Comparison of ENCODE assay signal across 14 cellular contexts in genomic region chr9:69519470-69520240, GRCh38.
DNase-seq lines count a peak whose midpoint lies in the region; ATAC-seq, FAIRE-seq and TF ChIP-seq lines count a peak whose summit lies in the region.
"Had no signal": no experiment of that assay in that cellular context is flagged by ENCODE, and none has a peak within 500 bp of the region (broad histone marks: within the 10 kb centered on the region; RNA-seq: fewer than 3 reads in every experiment).

No MANE protein-coding gene starts in this region.

- peak; percentile 70 for FAIRE-seq in GM19239 (lab: Jason Lieb, UNC)
- FAIRE-seq: bronchial epithelial cell, endometrium had no signal

- H3K9ac ChIP-seq in liver (ENCODE audit: low read depth in 1 of 2, low read length in 2 of 2) = no peak overlapping the region

- ATAC-seq in HG02759 (IDR thresholded peaks at IDR 0.05; ENCODE audit: unreplicated experiment) = peak; percentile 86
- peak; percentile 77 for ATAC-seq in HG03521 (IDR thresholded peaks at IDR 0.05; ENCODE audit: unreplicated experiment)
- no peak for ATAC-seq in left lung
- ATAC-seq in omental fat pad (ENCODE audit: low FRiP score) = no peak
- ATAC-seq: activated CD4-positive, alpha-beta T cell treated with anti-CD3 and anti-CD28 coated beads for 36 hours had no signal

- intact Hi-C loops in esophagus squamous epithelium (cut with DNase I) (no loop called here), left lung (cut with DNase I) (no loop called here)

- H3K4me3 ChIP-seq in liver (ENCODE audit: low read depth in 1 of 3, low read length in 3 of 3) (no peak overlapping the region), esophagus squamous epithelium (no peak overlapping the region), left lung (no peak overlapping the region)

- peaks cover 3 to 7% (median 6%) of the 10 kb centered on the region in 4 donors for H3K36me3 ChIP-seq in liver (ENCODE audit: control insufficient read depth in 4 of 4, insufficient read depth in 3 of 4, low read depth in 1 of 4, low read length in 3 of 4)
- peaks cover 0 to 13% (median 0%) of the 10 kb centered on the region in 3 donors for H3K36me3 ChIP-seq in esophagus squamous epithelium
- no peaks in the 10 kb centered on the region for H3K36me3 ChIP-seq in left lung

- no peak for TF ChIP-seq POLR2A in esophagus squamous epithelium (IDR thresholded peaks at IDR 0.05)

- H3K27me3 ChIP-seq in liver (ENCODE audit: control insufficient read depth in 4 of 4, insufficient read depth in 4 of 4, low read length in 3 of 4) (no peaks in the 10 kb centered on the region), esophagus squamous epithelium (no peaks in the 10 kb centered on the region), left lung (no peaks in the 10 kb centered on the region)

- peak in 1 of 2 donors; percentile 22 for TF ChIP-seq RAD21 in liver (IDR thresholded peaks at IDR 0.05)

- H3K9me3 ChIP-seq in liver (ENCODE audit: control insufficient read depth in 4 of 4, low read length in 3 of 4) = no peaks in the 10 kb centered on the region
- H3K9me3 ChIP-seq in esophagus squamous epithelium = no peaks in the 10 kb centered on the region
- peaks cover 0 to 9% of the 10 kb centered on the region in 2 donors for H3K9me3 ChIP-seq in left lung

- no peak for TF ChIP-seq CTCF in liver (IDR thresholded peaks at IDR 0.05; ENCODE audit: low read depth, low read length, missing input control)
- no peak for TF ChIP-seq CTCF in esophagus squamous epithelium (IDR thresholded peaks at IDR 0.05)
- TF ChIP-seq CTCF in left lung (IDR thresholded peaks at IDR 0.05) = no peak
- TF ChIP-seq CTCF in omental fat pad (IDR thresholded peaks at IDR 0.05) = no peak

- H3K27ac ChIP-seq in liver (ENCODE audit: low read depth in 1 of 2, low read length in 2 of 2) (no peak overlapping the region), esophagus squamous epithelium (no peak overlapping the region), left lung (no peak overlapping the region)

- peak; percentile 24 for DNase-seq in GM19239 (ENCODE audit: insufficient read length, low spot score)
- DNase-seq in esophagus squamous epithelium (lab: John Stamatoyannopoulos, UW) = no peak
- no peak for DNase-seq in left lung
- DNase-seq in omental fat pad (ENCODE audit: low spot score) = no peak
- no peak for DNase-seq in occipital lobe (lab: John Stamatoyannopoulos, UW)
- DNase-seq: activated CD4-positive, alpha-beta T cell treated with anti-CD3 and anti-CD28 coated beads for 36 hours; activated naive CD4-positive, alpha-beta T cell; C1 segment of cervical spinal cord; NCI-H510A treated with DMSO at 0.1 percent for 48 hours had no signal

- WGBS in liver = 28% methylated on average over 5 of the region's 5 CpGs
- WGBS in esophagus squamous epithelium, 2 donors = 51 to 69% methylated on average over 5 of the region's 5 CpGs

- H3K4me1 ChIP-seq in liver (ENCODE audit: control insufficient read depth in 4 of 4, insufficient read depth in 4 of 4, low read length in 3 of 4) (peaks cover 0 to 26% (median 19%) of the 10 kb centered on the region in 4 donors), esophagus squamous epithelium (no peaks in the 10 kb centered on the region), left lung (no peaks in the 10 kb centered on the region)

TF ChIP-seq in liver, 16 proteins besides CTCF, POLR2A, EP300 and RAD21:
- no peak for TF ChIP-seq HNF4G (IDR thresholded peaks at IDR 0.05)
- no peak for TF ChIP-seq EGR1 (IDR thresholded peaks at IDR 0.05; ENCODE audit: low read depth in 2 of 2)
- peak in 1 of 2 donors; percentile 29 for TF ChIP-seq RXRA (IDR thresholded peaks at IDR 0.05)
- peak; percentile 38 for TF ChIP-seq SP1 (IDR thresholded peaks at IDR 0.05)

Comparison
In these comparisons a context has a peak if more than half of its experiments do, and no peak if none do; other contexts are left out.
1. ATAC-seq: peak in HG02759 (single experiment) and HG03521 (single experiment); none in left lung (single experiment) and omental fat pad (single experiment).